8 cellular contexts compared by ENCODE assay signal in the genomic region with DNA sequence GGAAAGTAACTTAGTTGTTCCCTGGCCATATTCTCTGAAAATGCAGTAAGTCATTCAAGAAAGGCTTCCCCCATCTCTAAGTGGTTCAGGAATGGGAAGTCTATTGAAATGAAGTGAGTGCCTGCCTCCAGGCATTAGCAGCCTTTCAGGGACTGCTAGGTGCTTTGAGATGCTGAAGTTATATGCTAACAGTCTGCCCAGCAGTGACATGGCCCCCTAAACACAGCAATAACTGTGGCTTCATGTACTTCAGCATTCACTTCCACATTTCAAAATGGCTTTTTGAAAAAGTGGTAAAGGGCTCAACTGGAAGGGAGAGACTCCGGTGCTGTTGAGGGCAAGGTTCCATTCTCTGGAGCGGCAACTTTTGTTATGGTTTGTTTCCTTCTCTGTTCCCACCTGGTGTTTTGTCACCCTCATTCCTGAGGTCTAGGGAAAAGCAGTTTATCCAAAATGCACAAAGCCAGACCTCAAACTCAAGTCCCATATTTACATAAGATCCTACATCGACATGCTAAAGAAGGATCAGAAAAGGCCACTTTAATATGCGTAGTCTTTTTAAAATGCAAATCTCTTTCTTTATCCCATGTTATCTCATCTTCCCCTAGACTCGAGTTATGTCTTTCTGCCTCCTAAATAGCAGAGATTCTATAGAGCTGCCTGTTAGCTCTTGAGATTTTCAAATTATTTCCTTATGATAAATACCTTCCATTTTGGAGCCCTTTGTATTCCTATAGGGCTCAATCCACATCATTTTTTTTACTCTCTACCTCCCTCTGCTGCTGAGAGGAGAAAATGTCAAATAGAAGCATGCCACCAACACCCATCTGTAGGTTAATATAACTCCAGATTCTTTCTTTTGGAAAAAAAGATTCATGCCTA. TPM values are rescaled to one million over a fixed set of nuclear protein-coding genes. Genes with fewer than 3 reads are reported as not detected.
DNase-seq lines count a peak whose midpoint lies in the region; ATAC-seq and TF ChIP-seq lines count a peak whose summit lies in the region.

No MANE protein-coding gene starts in this region.

- H3K56ac ChIP-seq in IMR-90 (ENCODE audit: extremely low read depth, insufficient read depth, low read length) = no peak overlapping the region

- dilution Hi-C loops in IMR-90 (cut with HindIII; ENCODE audit: low sequenced_read_pairs, unreplicated experiment) = loop anchor here (25.0 kb wide), 1 partner anchor 111 kb away; no protein-coding TSS in a partner anchor

- H2BK20ac ChIP-seq in IMR-90 (ENCODE audit: low read depth, low read length) = no peak overlapping the region

- H4K20me1 ChIP-seq in IMR-90 (ENCODE audit: insufficient read depth, low read length) = no peaks in the 10 kb centered on the region

- in situ Hi-C loops in IMR-90 (cut with MboI; ENCODE audit: low sequenced_read_pairs) = no loop called here

- no peak overlapping the region for H2BK5ac ChIP-seq in IMR-90 (ENCODE audit: low read depth, low read length, poor library complexity, severe bottlenecking)

- no peak overlapping the region for H2AK9ac ChIP-seq in IMR-90 (replicated peaks; ENCODE audit: low read depth, low read length, poor library complexity)

- H3K27ac ChIP-seq in IMR-90 (ENCODE audit: insufficient read depth, low read length) = no peak overlapping the region
- H3K27ac ChIP-seq in Peyer's patch = no peak overlapping the region
- H3K27ac ChIP-seq in colonic mucosa = no peak overlapping the region
- H3K27ac ChIP-seq in effector memory CD4-positive, alpha-beta T cell (ENCODE audit: insufficient read depth, low read length, poor library complexity, severe bottlenecking) = no peak overlapping the region

- no peak overlapping the region for H4K91ac ChIP-seq in IMR-90 (ENCODE audit: insufficient read depth, low read depth, low read length)

- no peak overlapping the region for H3K4me3 Mint-ChIP-seq in activated CD4-positive, alpha-beta T cell treated with anti-CD3 and anti-CD28 coated beads, Interleukin-2, amount 10 ng/mL, durations not matched to agents 7 days and 5 days

- H3K4me1 ChIP-seq in IMR-90 (ENCODE audit: control insufficient read depth, insufficient read depth, low read length) = 0 out of 2 replicates have a peak, but pooled peaks cover 2% of the 10 kb centered on the region
- no peaks in the 10 kb centered on the region for H3K4me1 ChIP-seq in Peyer's patch
- H3K4me1 ChIP-seq in colonic mucosa = no peaks in the 10 kb centered on the region
- H3K4me1 ChIP-seq in effector memory CD4-positive, alpha-beta T cell (ENCODE audit: control insufficient read depth, insufficient read depth, low read length, poor library complexity, severe bottlenecking) = peaks cover 12% of the 10 kb centered on the region

- H4K5ac ChIP-seq in IMR-90 (ENCODE audit: low read depth, low read length) = no peak overlapping the region

- peak; percentile 69 for TF ChIP-seq CTCF in IMR-90 (conservative IDR thresholded peaks at IDR 0.05; ENCODE audit: low read depth, low read length)
- peak; percentile 40 to 81 (median 72) for TF ChIP-seq CTCF in Peyer's patch (IDR thresholded peaks at IDR 0.05)
- peak; percentile 70 for TF ChIP-seq CTCF in colonic mucosa (IDR thresholded peaks at IDR 0.05)

- peak; percentile 29 for DNase-seq in activated CD4-positive, alpha-beta T cell treated with anti-CD3 and anti-CD28 coated beads, Interleukin-2, amount 10 ng/mL, durations not matched to agents 7 days and 5 days
- no peak for DNase-seq in activated CD4-positive, alpha-beta T cell treated with anti-CD3 and anti-CD28 coated beads for 1 hour
- peak; percentile 39 for DNase-seq in IMR-90
- DNase-seq in Peyer's patch = no peak
- DNase-seq in colonic mucosa = no peak
- DNase-seq in lung microvascular endothelial cell (ENCODE audit: low read depth in 2 of 2) = peak; percentile 55 to 62
- no peak for DNase-seq in effector memory CD4-positive, alpha-beta T cell

- no peak overlapping the region for H2BK15ac ChIP-seq in IMR-90 (ENCODE audit: low read depth, low read length)

- no peak overlapping the region for H2BK120ac ChIP-seq in IMR-90 (ENCODE audit: low read depth, low read length)

- no peak overlapping the region for H2AK5ac ChIP-seq in IMR-90 (ENCODE audit: low read depth, low read length)

- H3K27me3 Mint-ChIP-seq in activated CD4-positive, alpha-beta T cell treated with anti-CD3 and anti-CD28 coated beads, Interleukin-2, amount 10 ng/mL, durations not matched to agents 7 days and 5 days = no peaks in the 10 kb centered on the region

- CTCF ChIA-PET in activated CD4-positive, alpha-beta T cell treated with anti-CD3 and anti-CD28 coated beads, Interleukin-2, amount 10 ng/mL, durations not matched to agents 7 days and 5 days (lab: Charles Lee) = interaction anchor here (0.8 to 1.8 kb wide), 5 partner anchors 10 to 34 kb away, joined by 3 to 7 read pairs (median 3); a partner anchor contains a TSS
- CTCF ChIA-PET in IMR-90 (lab: Yijun Ruan, JAX) = interaction anchor here (1.3 to 1.5 kb wide), 2 partner anchors 9 to 19 kb away, joined by 4 read pairs; no protein-coding TSS in a partner anchor

- no peak overlapping the region for H3K18ac ChIP-seq in IMR-90 (ENCODE audit: low read depth, low read length)

- H3K9ac ChIP-seq in IMR-90 (ENCODE audit: low read depth, low read length) = no peak overlapping the region
- H3K9ac ChIP-seq in colonic mucosa (ENCODE audit: low read depth in 2 of 2, low read length in 2 of 2) = no peak overlapping the region

- peaks cover 4% of the 10 kb centered on the region for H3K9me3 Mint-ChIP-seq in activated CD4-positive, alpha-beta T cell treated with anti-CD3 and anti-CD28 coated beads, Interleukin-2, amount 10 ng/mL, durations not matched to agents 7 days and 5 days

- TF ChIP-seq RAD21 in IMR-90 (IDR thresholded peaks at IDR 0.05; ENCODE audit: low read length) = peak; percentile 60

- no peak overlapping the region for H3K4me2 ChIP-seq in IMR-90 (ENCODE audit: low read depth, low read length)

- H3K14ac ChIP-seq in IMR-90 (replicated peaks; ENCODE audit: low read depth, low read length) = no peak overlapping the region

- ATAC-seq in IMR-90 (ENCODE audit: low read depth) (peak; percentile 88), HG03196 (IDR thresholded peaks at IDR 0.05; ENCODE audit: unreplicated experiment) (no peak)

- no peak overlapping the region for H3K23ac ChIP-seq in IMR-90 (ENCODE audit: low read depth, low read length)

- H3K36me3 ChIP-seq in IMR-90 (ENCODE audit: control insufficient read depth, insufficient read depth, low read length) (no peaks in the 10 kb centered on the region), Peyer's patch (no peaks in the 10 kb centered on the region), colonic mucosa (no peaks in the 10 kb centered on the region)
- H3K36me3 ChIP-seq in effector memory CD4-positive, alpha-beta T cell (ENCODE audit: control insufficient read depth, insufficient read depth, low read length) = no peaks in the 10 kb centered on the region

- no peaks in the 10 kb centered on the region for H3K79me1 ChIP-seq in IMR-90 (ENCODE audit: low read depth in 1 of 2, low read length in 2 of 2)

- H3K4ac ChIP-seq in IMR-90 (ENCODE audit: low read depth, low read length) = no peak overlapping the region

- H3K27me3 ChIP-seq in IMR-90 (ENCODE audit: control insufficient read depth, insufficient read depth, low read length) (no peaks in the 10 kb centered on the region), Peyer's patch (no peaks in the 10 kb centered on the region), colonic mucosa (no peaks in the 10 kb centered on the region)
- no peaks in the 10 kb centered on the region for H3K27me3 ChIP-seq in effector memory CD4-positive, alpha-beta T cell (replicated peaks; ENCODE audit: control insufficient read depth, insufficient read depth, low read length, poor library complexity, severe bottlenecking)

- H3K27ac Mint-ChIP-seq in activated CD4-positive, alpha-beta T cell treated with anti-CD3 and anti-CD28 coated beads, Interleukin-2, amount 10 ng/mL, durations not matched to agents 7 days and 5 days = peak overlapping the region; percentile 67

- intact Hi-C loops in IMR-90 (cut with micrococcal nuclease) (loop anchor here (1.0 to 2.0 kb wide), 3 partner anchors 74 to 165 kb away; a partner anchor contains a TSS), colonic mucosa (cut with DNase I) (loop anchor here (2.0 to 10.0 kb wide), 2 partner anchors 116 to 166 kb away; no protein-coding TSS in a partner anchor)

- H2AFZ ChIP-seq in IMR-90 (replicated peaks; ENCODE audit: low read length, poor library complexity) = no peak overlapping the region

- no TSS peak for BruUV-seq in IMR-90 (replicated peaks; lab: Mats Ljungman, UMichigan)

- TF ChIP-seq POLR2A in IMR-90 (IDR thresholded peaks at IDR 0.05; ENCODE audit: low read depth, low read length) (no peak), Peyer's patch (IDR thresholded peaks at IDR 0.05) (no peak)

- no peak overlapping the region for H4K8ac ChIP-seq in IMR-90 (ENCODE audit: low read depth in 2 of 2, low read length in 2 of 2)

- peaks cover 34% of the 10 kb centered on the region for H3K36me3 Mint-ChIP-seq in activated CD4-positive, alpha-beta T cell treated with anti-CD3 and anti-CD28 coated beads, Interleukin-2, amount 10 ng/mL, durations not matched to agents 7 days and 5 days (ENCODE audit: low read depth)

- WGBS in IMR-90 (ENCODE audit: extremely low coverage in 2 of 2, insufficient read length in 1 of 2), 2 experiments = no CpG with 5 or more reads among the region's 5 CpGs

- H3K9me3 ChIP-seq in IMR-90 (ENCODE audit: control insufficient read depth, insufficient read depth, low read length) = no peaks in the 10 kb centered on the region
- no peaks in the 10 kb centered on the region for H3K9me3 ChIP-seq in Peyer's patch
- no peaks in the 10 kb centered on the region for H3K9me3 ChIP-seq in colonic mucosa
- H3K9me3 ChIP-seq in effector memory CD4-positive, alpha-beta T cell (ENCODE audit: control insufficient read depth, low read length) = no peaks in the 10 kb centered on the region

- peaks cover 86% of the 10 kb centered on the region for H3K4me1 Mint-ChIP-seq in activated CD4-positive, alpha-beta T cell treated with anti-CD3 and anti-CD28 coated beads, Interleukin-2, amount 10 ng/mL, durations not matched to agents 7 days and 5 days

- POLR2A ChIA-PET in activated CD4-positive, alpha-beta T cell treated with anti-CD3 and anti-CD28 coated beads, Interleukin-2, amount 10 ng/mL, durations not matched to agents 7 days and 5 days (lab: Charles Lee) = no interaction called here
- POLR2A ChIA-PET in IMR-90 (lab: Charles Lee; ENCODE audit: unreplicated experiment) = no interaction called here

- H3K9me1 ChIP-seq in IMR-90 (ENCODE audit: insufficient read depth, low read length) = no peaks in the 10 kb centered on the region

- H3K4me3 ChIP-seq in IMR-90 (ENCODE audit: insufficient read depth, low read depth, low read length) (no peak overlapping the region), Peyer's patch (no peak overlapping the region), colonic mucosa (no peak overlapping the region)
- no peak overlapping the region for H3K4me3 ChIP-seq in effector memory CD4-positive, alpha-beta T cell (ENCODE audit: insufficient read depth, low read depth, low read length, poor library complexity, severe bottlenecking)

RNA-seq across cellular contexts. Expression of a gene that starts 34.2 kb away (rescaled TPM):
- total RNA-seq in activated CD4-positive, alpha-beta T cell treated with anti-CD3 and anti-CD28 coated beads, Interleukin-2, amount 10 ng/mL, durations not matched to agents 7 days and 5 days = 10 to 100 TPM; 45.0 to 55.2 TPM
- total RNA-seq in IMR-90 (2012; rRNA removed) (12.9 and 15.3 TPM in 2 replicates), Peyer's patch (1 to 10 TPM; 2.5 to 9.9 (median 4.0) TPM), colonic mucosa (1 to 10 TPM; 1.2 to 3.3 TPM), lung microvascular endothelial cell (13.9 and 16.3 TPM in 2 replicates)
- polyA plus RNA-seq in IMR-90 (2012; rRNA removed) = 6.5 TPM in 2 replicates
- polyA plus RNA-seq in IMR-90 (2012; cell fraction: cytosol; rRNA removed) = 2.1 and 2.3 TPM in 2 replicates
- 1.2 and 3.8 TPM in 2 replicates for polyA plus RNA-seq in IMR-90 (2012; cell fraction: nucleus; rRNA removed; ENCODE audit: low replicate concordance)

Comparison
In these comparisons a context has a peak if more than half of its experiments do, and no peak if none do; other contexts are left out.
1. DNase-seq: peak in activated CD4-positive, alpha-beta T cell treated with anti-CD3 and anti-CD28 coated beads, Interleukin-2, amount 10 ng/mL, durations not matched to agents 7 days and 5 days (single experiment), IMR-90 (single experiment) and lung microvascular endothelial cell (2 of 2); none in activated CD4-positive, alpha-beta T cell treated with anti-CD3 and anti-CD28 coated beads for 1 hour (single experiment), Peyer's patch (0 of 3), colonic mucosa (single experiment) and effector memory CD4-positive, alpha-beta T cell (0 of 3).
2. Peak in every context shown above with its lines, with median percentiles within 50 percentile points of each other: CTCF ChIP-seq.